In genomic region chr14:56180754-56181542, GRCh38 we compare ENCODE assay signal across 2 cellular contexts.
TF ChIP-seq lines count a peak whose summit lies in the region.

No MANE protein-coding gene starts in this region.

TF ChIP-seq in IMR-90, 13 proteins besides CTCF, POLR2A, EP300 and RAD21 (continued from another document):
- no peak for TF ChIP-seq USF2 (IDR thresholded peaks at IDR 0.05; ENCODE audit: low read depth, low read length)
- no peak for TF ChIP-seq CHD1 (IDR thresholded peaks at IDR 0.05; ENCODE audit: low read depth, low read length)
- TF ChIP-seq MXI1 (IDR thresholded peaks at IDR 0.05; ENCODE audit: borderline replicate concordance, low read depth, low read length): no peak
- TF ChIP-seq RFX5 (IDR thresholded peaks at IDR 0.05; ENCODE audit: low read depth, low read length): no peak
- no peak for TF ChIP-seq RCOR1 (IDR thresholded peaks at IDR 0.05; ENCODE audit: insufficient replicate concordance, low read length)
- no peak for TF ChIP-seq SMC3 (IDR thresholded peaks at IDR 0.05; ENCODE audit: low read depth, low read length)
- no peak for TF ChIP-seq ELK1 (IDR thresholded peaks at IDR 0.05; ENCODE audit: borderline replicate concordance, low read depth, low read length)
- TF ChIP-seq BHLHE40 (IDR thresholded peaks at IDR 0.05; ENCODE audit: low read depth, low read length): no peak
- no peak for TF ChIP-seq NFE2L2 (IDR thresholded peaks at IDR 0.05; ENCODE audit: low read depth, low read length)
- TF ChIP-seq MAZ (IDR thresholded peaks at IDR 0.05; ENCODE audit: borderline replicate concordance, low read depth, low read length): no peak

TF ChIP-seq in WTC11, 78 proteins besides CTCF, POLR2A, EP300 and RAD21:
- TF ChIP-seq AFF4 (CRISPR knock-in tag; IDR thresholded peaks at IDR 0.05; ENCODE audit: borderline replicate concordance) (no peak), ATF3 (CRISPR knock-in tag; conservative IDR thresholded peaks at IDR 0.05) (no peak), EMX1 (CRISPR knock-in tag; IDR thresholded peaks at IDR 0.05) (no peak), ZNF138 (CRISPR knock-in tag; conservative IDR thresholded peaks at IDR 0.05) (no peak), MXD4 (CRISPR knock-in tag; IDR thresholded peaks at IDR 0.05; ENCODE audit: borderline replicate concordance) (no peak), ZNF423 (CRISPR knock-in tag; IDR thresholded peaks at IDR 0.05) (no peak)
